In the genomic region with DNA sequence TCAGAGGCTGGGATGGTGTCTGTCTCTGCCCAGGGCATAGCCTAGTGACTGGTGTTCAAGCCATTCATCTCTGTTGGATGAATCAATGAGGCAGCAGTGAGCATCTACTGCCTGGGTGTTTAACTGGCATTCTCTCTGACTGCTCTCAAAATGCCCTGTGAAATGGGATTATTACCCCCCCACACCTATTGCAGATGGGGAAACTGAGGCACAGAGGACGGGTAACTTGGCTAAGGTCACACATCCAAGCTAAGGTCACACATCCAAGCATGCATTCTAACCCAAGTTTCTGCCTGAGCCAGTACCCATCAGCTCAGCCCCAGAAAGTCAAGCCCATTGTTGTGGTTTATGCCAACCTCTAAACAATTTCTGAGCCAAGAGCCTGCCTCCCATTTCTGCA, we compare ENCODE assay signal across 1 cellular context.
TF ChIP-seq lines count a peak whose summit lies in the region.

No MANE protein-coding gene starts in this region.

TF ChIP-seq in K562, 482 proteins besides CTCF, POLR2A, EP300 and RAD21 (continued from another document):
- TF ChIP-seq, protein P1, sequence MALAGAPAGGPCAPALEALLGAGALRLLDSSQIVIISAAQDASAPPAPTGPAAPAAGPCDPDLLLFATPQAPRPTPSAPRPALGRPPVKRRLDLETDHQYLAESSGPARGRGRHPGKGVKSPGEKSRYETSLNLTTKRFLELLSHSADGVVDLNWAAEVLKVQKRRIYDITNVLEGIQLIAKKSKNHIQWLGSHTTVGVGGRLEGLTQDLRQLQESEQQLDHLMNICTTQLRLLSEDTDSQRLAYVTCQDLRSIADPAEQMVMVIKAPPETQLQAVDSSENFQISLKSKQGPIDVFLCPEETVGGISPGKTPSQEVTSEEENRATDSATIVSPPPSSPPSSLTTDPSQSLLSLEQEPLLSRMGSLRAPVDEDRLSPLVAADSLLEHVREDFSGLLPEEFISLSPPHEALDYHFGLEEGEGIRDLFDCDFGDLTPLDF (CRISPR knock-in tag; IDR thresholded peaks at IDR 0.05) = no peak
- TF ChIP-seq, protein P2, sequence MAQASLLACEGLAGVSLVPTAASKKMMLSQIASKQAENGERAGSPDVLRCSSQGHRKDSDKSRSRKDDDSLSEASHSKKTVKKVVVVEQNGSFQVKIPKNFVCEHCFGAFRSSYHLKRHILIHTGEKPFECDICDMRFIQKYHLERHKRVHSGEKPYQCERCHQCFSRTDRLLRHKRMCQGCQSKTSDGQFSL (CRISPR knock-in tag; IDR thresholded peaks at IDR 0.05) = peak; percentile 51; the same call in 1 of the 2 replicates
- TF ChIP-seq, protein P2 (tag; IDR thresholded peaks at IDR 0.05) = no peak
- no peak for TF ChIP-seq CEBPG (CRISPR knock-in tag; IDR thresholded peaks at IDR 0.05)
- no peak for TF ChIP-seq CEBPG (tag; conservative IDR thresholded peaks at IDR 0.05 in 1 of 2, IDR thresholded peaks at IDR 0.05 in 1 of 2)
- TF ChIP-seq ZC3H11A (IDR thresholded peaks at IDR 0.05; ENCODE audit: low read depth, low read length) = no peak
- no peak for TF ChIP-seq TAF7 (tag; IDR thresholded peaks at IDR 0.05)
- TF ChIP-seq, protein P3, sequence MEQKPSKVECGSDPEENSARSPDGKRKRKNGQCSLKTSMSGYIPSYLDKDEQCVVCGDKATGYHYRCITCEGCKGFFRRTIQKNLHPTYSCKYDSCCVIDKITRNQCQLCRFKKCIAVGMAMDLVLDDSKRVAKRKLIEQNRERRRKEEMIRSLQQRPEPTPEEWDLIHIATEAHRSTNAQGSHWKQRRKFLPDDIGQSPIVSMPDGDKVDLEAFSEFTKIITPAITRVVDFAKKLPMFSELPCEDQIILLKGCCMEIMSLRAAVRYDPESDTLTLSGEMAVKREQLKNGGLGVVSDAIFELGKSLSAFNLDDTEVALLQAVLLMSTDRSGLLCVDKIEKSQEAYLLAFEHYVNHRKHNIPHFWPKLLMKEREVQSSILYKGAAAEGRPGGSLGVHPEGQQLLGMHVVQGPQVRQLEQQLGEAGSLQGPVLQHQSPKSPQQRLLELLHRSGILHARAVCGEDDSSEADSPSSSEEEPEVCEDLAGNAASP (IDR thresholded peaks at IDR 0.05) = no peak
- no peak for TF ChIP-seq ZNF695 (CRISPR knock-in tag; IDR thresholded peaks at IDR 0.05)
- TF ChIP-seq MAZ (CRISPR knock-in tag; conservative IDR thresholded peaks at IDR 0.05 in 1 of 2, IDR thresholded peaks at IDR 0.05 in 1 of 2) = no peak
- TF ChIP-seq, protein P4, sequence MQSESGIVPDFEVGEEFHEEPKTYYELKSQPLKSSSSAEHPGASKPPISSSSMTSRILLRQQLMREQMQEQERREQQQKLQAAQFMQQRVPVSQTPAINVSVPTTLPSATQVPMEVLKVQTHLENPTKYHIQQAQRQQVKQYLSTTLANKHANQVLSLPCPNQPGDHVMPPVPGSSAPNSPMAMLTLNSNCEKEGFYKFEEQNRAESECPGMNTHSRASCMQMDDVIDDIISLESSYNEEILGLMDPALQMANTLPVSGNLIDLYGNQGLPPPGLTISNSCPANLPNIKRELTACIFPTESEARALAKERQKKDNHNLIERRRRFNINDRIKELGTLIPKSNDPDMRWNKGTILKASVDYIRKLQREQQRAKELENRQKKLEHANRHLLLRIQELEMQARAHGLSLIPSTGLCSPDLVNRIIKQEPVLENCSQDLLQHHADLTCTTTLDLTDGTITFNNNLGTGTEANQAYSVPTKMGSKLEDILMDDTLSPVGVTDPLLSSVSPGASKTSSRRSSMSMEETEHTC (IDR thresholded peaks at IDR 0.05) = no peak
- TF ChIP-seq STAG1 (CRISPR knock-in tag; IDR thresholded peaks at IDR 0.05; ENCODE audit: borderline replicate concordance) = no peak
- no peak for TF ChIP-seq CBX5 (IDR thresholded peaks at IDR 0.05; ENCODE audit: borderline replicate concordance, low read depth)
TF ChIP-seq in K562: peak in this region for 3.
